Comparison of ENCODE assay signal across 15 cellular contexts in genomic region chr9:109100543-109101201, GRCh38. TPM values are rescaled to one million over a fixed set of nuclear protein-coding genes. Genes with fewer than 3 reads are reported as not detected.
DNase-seq lines count a peak whose midpoint lies in the region; ATAC-seq and TF ChIP-seq lines count a peak whose summit lies in the region.
"Had no signal": no experiment of that assay in that cellular context is flagged by ENCODE, and none has a peak within 500 bp of the region (broad histone marks: within the 10 kb centered on the region; RNA-seq: fewer than 3 reads in every experiment).

No MANE protein-coding gene starts in this region.

- H3K4me1 Mint-ChIP-seq in MCF 10A (ENCODE audit: insufficient read depth, unreplicated experiment), result peaks cover 47% of the 10 kb centered on the region
- peaks cover 69% of the 10 kb centered on the region for H3K4me1 Mint-ChIP-seq in activated CD8-positive, alpha-beta T cell treated with anti-CD3 and anti-CD28 coated beads, Interleukin-2, amount 10 ng/mL, durations not matched to agents 7 days and 5 days (ENCODE audit: low read depth)
- H3K4me1 Mint-ChIP-seq in mesothelial cell of epicardium, result peaks cover 55% of the 10 kb centered on the region

- no peaks in the 10 kb centered on the region for H3K36me3 ChIP-seq in breast epithelium
- H3K36me3 ChIP-seq in uterus, result no peaks in the 10 kb centered on the region

- H3K4me3 Mint-ChIP-seq in MCF 10A (ENCODE audit: unreplicated experiment) (no peak overlapping the region), mesothelial cell of epicardium (no peak overlapping the region)
- peak overlapping the region; percentile 36 for H3K4me3 Mint-ChIP-seq in activated CD8-positive, alpha-beta T cell treated with anti-CD3 and anti-CD28 coated beads, Interleukin-2, amount 10 ng/mL, durations not matched to agents 7 days and 5 days

- TF ChIP-seq POLR2A in breast epithelium (IDR thresholded peaks at IDR 0.05), result no peak
- TF ChIP-seq POLR2A in uterus (IDR thresholded peaks at IDR 0.05), result no peak

- no TSS peak for BruUV-seq in MCF 10A (replicated peaks; lab: Mats Ljungman, UMichigan)

- H3K36me3 Mint-ChIP-seq in MCF 10A (ENCODE audit: insufficient read depth, unreplicated experiment), result peaks cover 35% of the 10 kb centered on the region
- peaks cover 63% of the 10 kb centered on the region for H3K36me3 Mint-ChIP-seq in activated CD8-positive, alpha-beta T cell treated with anti-CD3 and anti-CD28 coated beads, Interleukin-2, amount 10 ng/mL, durations not matched to agents 7 days and 5 days (ENCODE audit: low read depth)
- peaks cover 26% of the 10 kb centered on the region for H3K36me3 Mint-ChIP-seq in mesothelial cell of epicardium

- peak; percentile 6 for ATAC-seq in activated CD8-positive, alpha-beta T cell treated with anti-CD3 and anti-CD28 coated beads, Interleukin-2, amount 10 ng/mL, durations not matched to agents 7 days and 5 days

- CTCF ChIA-PET in MCF 10A (lab: Yijun Ruan, JAX), result interaction anchor here (0.6 to 1.3 kb wide), 4 partner anchors 9 to 300 kb away, joined by 3 to 4 read pairs (median 3); no protein-coding TSS in a partner anchor
- CTCF ChIA-PET in activated CD8-positive, alpha-beta T cell treated with anti-CD3 and anti-CD28 coated beads, Interleukin-2, amount 10 ng/mL, durations not matched to agents 7 days and 5 days (lab: Charles Lee), result interaction anchor here (0.9 to 1.8 kb wide), 4 partner anchors 11 to 19 kb away, joined by 3 to 9 read pairs (median 4); no protein-coding TSS in a partner anchor

- no peaks in the 10 kb centered on the region for H3K9me3 ChIP-seq in breast epithelium
- H3K9me3 ChIP-seq in uterus, result no peaks in the 10 kb centered on the region

- H3K27ac ChIP-seq in breast epithelium, result peak overlapping the region in 1 of 2 donors; percentile 56
- peak overlapping the region; percentile 73 to 92 for H3K27ac ChIP-seq in uterus

- TF ChIP-seq CTCF in MCF 10A (IDR thresholded peaks at IDR 0.05; ENCODE audit: unreplicated experiment), result no peak
- no peak for TF ChIP-seq CTCF in breast epithelium (IDR thresholded peaks at IDR 0.05)
- no peak for TF ChIP-seq CTCF in mesothelial cell of epicardium (IDR thresholded peaks at IDR 0.05; ENCODE audit: unreplicated experiment)
- no peak for TF ChIP-seq CTCF in uterus (IDR thresholded peaks at IDR 0.05)

- H3K27me3 ChIP-seq in breast epithelium (no peaks in the 10 kb centered on the region), uterus (no peaks in the 10 kb centered on the region)

- no peaks in the 10 kb centered on the region for H3K27me3 Mint-ChIP-seq in MCF 10A (ENCODE audit: insufficient read depth, unreplicated experiment)
- no peaks in the 10 kb centered on the region for H3K27me3 Mint-ChIP-seq in activated CD8-positive, alpha-beta T cell treated with anti-CD3 and anti-CD28 coated beads, Interleukin-2, amount 10 ng/mL, durations not matched to agents 7 days and 5 days (ENCODE audit: low read depth)
- no peaks in the 10 kb centered on the region for H3K27me3 Mint-ChIP-seq in mesothelial cell of epicardium (ENCODE audit: low read depth)

- peak overlapping the region; percentile 85 for H3K27ac Mint-ChIP-seq in MCF 10A (ENCODE audit: low read depth, unreplicated experiment)
- peak overlapping the region; percentile 72 for H3K27ac Mint-ChIP-seq in activated CD8-positive, alpha-beta T cell treated with anti-CD3 and anti-CD28 coated beads, Interleukin-2, amount 10 ng/mL, durations not matched to agents 7 days and 5 days
- H3K27ac Mint-ChIP-seq in mesothelial cell of epicardium, result peak overlapping the region; percentile 41

- H3K4me3 ChIP-seq in breast epithelium, result no peak overlapping the region
- H3K4me3 ChIP-seq in uterus, result no peak overlapping the region

- H3K4me1 ChIP-seq in breast epithelium (peaks cover 15 to 28% of the 10 kb centered on the region in 2 donors), uterus (peaks cover 10 to 23% of the 10 kb centered on the region in 2 donors)

- intact Hi-C loops in MCF 10A (cut with micrococcal nuclease) (no loop called here), breast epithelium (cut with DNase I; ENCODE audit: low total_unique reads) (no loop called here), uterus (cut with DNase I; ENCODE audit: low total_unique reads) (no loop called here)

- peaks cover 6% of the 10 kb centered on the region for H3K9me3 Mint-ChIP-seq in MCF 10A (ENCODE audit: unreplicated experiment)
- H3K9me3 Mint-ChIP-seq in activated CD8-positive, alpha-beta T cell treated with anti-CD3 and anti-CD28 coated beads, Interleukin-2, amount 10 ng/mL, durations not matched to agents 7 days and 5 days (ENCODE audit: insufficient read depth), result no peaks in the 10 kb centered on the region
- peaks cover 14% of the 10 kb centered on the region for H3K9me3 Mint-ChIP-seq in mesothelial cell of epicardium

- DNase-seq in MCF 10A (ENCODE audit: unreplicated experiment) (no peak), breast epithelium (ENCODE audit: low spot score in 2 of 2) (no peak), mesothelial cell of epicardium (ENCODE audit: low spot score in 2 of 2, unreplicated experiment in 2 of 2) (no peak), uterus (no peak), HPDE6-E6E7 (ENCODE audit: extremely low spot score) (no peak), NCI-H1694 (lab: John Stamatoyannopoulos, UW) (no peak), NCI-H226 (no peak)
- DNase-seq in activated CD8-positive, alpha-beta T cell treated with anti-CD3 and anti-CD28 coated beads, Interleukin-2, amount 10 ng/mL, durations not matched to agents 7 days and 5 days, result no peak
- DNase-seq: activated CD4-positive, CD25-positive, alpha-beta regulatory T cell treated with anti-CD3 and anti-CD28 coated beads, Interleukin-2, amount 50 U/mL, for 72 hours; anterior cingulate cortex; effector CD8-positive, alpha-beta T cell; GOT3; hippocampal formation; NCI-H510A treated with DMSO at 0.1 percent for 48 hours; SIG-M5 had no signal

- POLR2A ChIA-PET in MCF 10A (lab: Yijun Ruan, JAX), result interaction anchor here (1.0 to 5.1 kb wide), 6 partner anchors 9 to 218 kb away, joined by 3 to 57 read pairs (median 5); partner anchors contain the start of gene TMEM245
- POLR2A ChIA-PET in activated CD8-positive, alpha-beta T cell treated with anti-CD3 and anti-CD28 coated beads, Interleukin-2, amount 10 ng/mL, durations not matched to agents 7 days and 5 days (lab: Charles Lee), result interaction anchor here (0.6 to 1.5 kb wide), 3 partner anchors 9 to 78 kb away, joined by 3 to 8 read pairs (median 4); partner anchors contain the start of gene TMEM245

RNA-seq across cellular contexts. Expression of gene TMEM245, which starts 19.1 kb away (rescaled TPM):
- 35.0 and 43.8 TPM in 2 replicates for total RNA-seq in MCF 10A (2022)
- 10 to 100 TPM; 47.5 to 95.7 (median 74.9) TPM for total RNA-seq in breast epithelium
- total RNA-seq in activated CD8-positive, alpha-beta T cell treated with anti-CD3 and anti-CD28 coated beads, Interleukin-2, amount 10 ng/mL, durations not matched to agents 7 days and 5 days, result 10 to 100 TPM; 27.4 to 30.2 TPM
- total RNA-seq in mesothelial cell of epicardium, result 73.0 to 77.9 TPM (median 74.6 TPM) in 3 replicates
- 10 to 100 TPM; 59.7 to 80.0 (median 76.0) TPM for total RNA-seq in uterus
